Comparison of ENCODE assay signal across 8 cellular contexts in the genomic region with DNA sequence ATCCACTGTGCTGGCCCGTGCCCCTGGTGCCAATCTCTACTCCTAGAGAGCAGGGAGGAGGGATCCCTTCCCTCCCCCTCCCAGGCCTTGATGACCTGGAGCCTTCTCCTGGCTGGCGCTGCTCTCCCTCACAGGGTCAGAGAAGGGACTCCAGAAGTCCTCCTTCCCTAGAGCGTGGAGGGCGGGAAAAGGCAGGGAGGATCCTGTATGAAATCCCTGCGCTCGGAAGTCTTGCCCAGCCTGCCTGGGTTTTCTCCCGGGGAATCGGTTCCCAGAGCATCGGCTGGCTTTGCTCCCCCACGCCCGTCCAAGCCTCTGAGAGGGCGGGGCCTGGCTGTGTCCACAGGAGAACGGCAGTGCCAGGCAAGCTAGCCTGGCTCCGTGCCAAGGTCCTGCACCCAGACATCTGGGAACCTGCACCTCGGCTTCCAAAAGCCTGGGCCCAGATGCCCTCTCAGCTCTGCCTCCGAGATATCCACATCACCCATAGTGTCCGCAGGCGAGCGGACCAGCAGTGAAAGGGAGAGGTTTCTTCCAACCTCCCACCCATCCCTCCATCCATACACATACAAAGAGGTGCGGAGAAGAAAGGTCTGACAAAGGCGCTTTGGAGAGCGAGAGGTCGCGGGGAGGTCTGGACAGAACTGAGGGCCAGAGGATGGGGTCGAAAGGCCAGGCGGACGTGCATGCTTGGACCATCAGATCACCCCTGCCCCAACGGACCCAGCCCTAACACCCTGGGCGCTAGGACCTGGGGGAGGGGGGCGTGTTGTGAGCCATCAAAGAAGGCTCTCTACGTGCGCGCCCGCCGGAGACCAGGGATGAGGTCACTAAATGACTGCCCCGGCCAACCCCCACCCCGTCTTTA. TPM values are rescaled to one million over a fixed set of nuclear protein-coding genes. Genes with fewer than 3 reads are reported as not detected.
DNase-seq lines count a peak whose midpoint lies in the region; ATAC-seq, FAIRE-seq and TF ChIP-seq lines count a peak whose summit lies in the region.

No MANE protein-coding gene starts in this region.

- peaks cover 74% of the 10 kb centered on the region for H3K27me3 Mint-ChIP-seq in progenitor cell of endocrine pancreas

- no peak for ATAC-seq in HG02885 (IDR thresholded peaks at IDR 0.05; ENCODE audit: poor library complexity, unreplicated experiment)

- TF ChIP-seq POLR2A in H54 (IDR thresholded peaks at IDR 0.05; ENCODE audit: low read depth, low read length), result no peak

- no peaks in the 10 kb centered on the region for H3K36me3 Mint-ChIP-seq in progenitor cell of endocrine pancreas (ENCODE audit: insufficient read depth)

- FAIRE-seq in H54 (lab: Jason Lieb, UNC), result no peak
- FAIRE-seq in GM19239 (lab: Jason Lieb, UNC), result no peak

- no peaks in the 10 kb centered on the region for H3K9me3 Mint-ChIP-seq in progenitor cell of endocrine pancreas (ENCODE audit: low read depth)

- H3K4me3 Mint-ChIP-seq in progenitor cell of endocrine pancreas (ENCODE audit: low read depth), result peak overlapping the region; percentile 71

- no peak for TF ChIP-seq CTCF in progenitor cell of endocrine pancreas (IDR thresholded peaks at IDR 0.05; ENCODE audit: unreplicated experiment)

- H3K4me1 Mint-ChIP-seq in progenitor cell of endocrine pancreas (ENCODE audit: low read depth), result peaks cover 5% of the 10 kb centered on the region

- DNase-seq in H54 (ENCODE audit: insufficient read length, low spot score) (peak; percentile 47), NCI-H774 (lab: John Stamatoyannopoulos, UW) (peak; percentile 34), astrocyte of the hippocampus (ENCODE audit: low read depth, low spot score) (peak; percentile 84), hippocampal formation (lab: John Stamatoyannopoulos, UW) (peak; percentile 60 to 81), progenitor cell of endocrine pancreas (ENCODE audit: low spot score, unreplicated experiment) (peak; percentile 31), GM19239 (ENCODE audit: insufficient read length, low spot score) (no peak), NCI-H128 (lab: John Stamatoyannopoulos, UW; ENCODE audit: unreplicated experiment) (no peak)

- H3K27ac Mint-ChIP-seq in progenitor cell of endocrine pancreas, result no peak overlapping the region

RNA-seq across cellular contexts. Expression of a gene that starts 1.1 kb away (rescaled TPM):
- 5.4 and 6.4 TPM in 2 replicates for total RNA-seq in progenitor cell of endocrine pancreas

RNA-seq across cellular contexts. Expression of a gene that starts 36.1 kb away (rescaled TPM):
- total RNA-seq in progenitor cell of endocrine pancreas, result 0.78 TPM in 1 of 2 replicates, not detected in the other

RNA-seq across cellular contexts. Expression of a gene that starts 47.5 kb away (rescaled TPM):
- 0.84 and 1.1 TPM in 2 replicates for total RNA-seq in progenitor cell of endocrine pancreas

RNA-seq across cellular contexts. Expression of a gene that starts 59.2 kb away (rescaled TPM):
- not detected in 2 replicates for total RNA-seq in progenitor cell of endocrine pancreas

Comparison
In these comparisons a context has a peak if more than half of its experiments do, and no peak if none do; other contexts are left out.
1. DNase-seq: peak in H54 (single experiment), NCI-H774 (single experiment), astrocyte of the hippocampus (single experiment), hippocampal formation (2 of 2) and progenitor cell of endocrine pancreas (single experiment); none in GM19239 (single experiment) and NCI-H128 (single experiment).